ENCODE assay signal across 8 cellular contexts in genomic region chr5:163509288-163510040, GRCh38. TPM values are rescaled to one million over a fixed set of nuclear protein-coding genes. Genes with fewer than 3 reads are reported as not detected.
DNase-seq lines count a peak whose midpoint lies in the region; ATAC-seq and TF ChIP-seq lines count a peak whose summit lies in the region.

No MANE protein-coding gene starts in this region.

- ATAC-seq in GM18498 (IDR thresholded peaks at IDR 0.05; ENCODE audit: unreplicated experiment) = no peak

- in situ Hi-C loops in brain microvascular endothelial cell (cut with HindIII; ENCODE audit: low pct_ligation_motif_present, low sequenced_read_pairs) = no loop called here

- H3K27ac ChIP-seq in brain microvascular endothelial cell = peak overlapping the region; percentile 57
- peak overlapping the region; percentile 96 to 98 for H3K27ac ChIP-seq in uterus

- H3K4me1 ChIP-seq in uterus = peaks cover 6 to 9% of the 10 kb centered on the region in 2 donors

- peak; percentile 70 for DNase-seq in AG10803 (ENCODE audit: low read depth)
- DNase-seq in LHCN-M2 (ENCODE audit: low read depth) = peak; percentile 39
- peak; percentile 20 for DNase-seq in brain microvascular endothelial cell
- DNase-seq in lung microvascular endothelial cell (ENCODE audit: low read depth in 2 of 2) = peak; percentile 46 to 70
- no peak for DNase-seq in uterus
- no peak for DNase-seq in NCI-H2227 treated with DMSO at 0.1 percent for 48 hours (lab: John Stamatoyannopoulos, UW)
- no peak for DNase-seq in GOT3 (lab: John Stamatoyannopoulos, UW)

- H3K4me3 ChIP-seq in AG10803 (ENCODE audit: low read length) (peak overlapping the region; percentile 43), brain microvascular endothelial cell (ENCODE audit: low read depth, low read length) (no peak overlapping the region), uterus (peak overlapping the region in 1 of 2 donors; percentile 14)

- H3K27me3 ChIP-seq in brain microvascular endothelial cell (replicated peaks) (no peaks in the 10 kb centered on the region), uterus (no peaks in the 10 kb centered on the region)

- no peaks in the 10 kb centered on the region for H3K9me3 ChIP-seq in uterus

- TF ChIP-seq CTCF in AG10803 (conservative IDR thresholded peaks at IDR 0.05; ENCODE audit: low read length) (no peak), brain microvascular endothelial cell (IDR thresholded peaks at IDR 0.05; ENCODE audit: low read depth, low read length, missing control alignments) (no peak), uterus (IDR thresholded peaks at IDR 0.05) (no peak)

- intact Hi-C loops in uterus (cut with DNase I; ENCODE audit: low total_unique reads) = no loop called here

- TF ChIP-seq POLR2A in uterus (IDR thresholded peaks at IDR 0.05) = no peak

- H3K36me3 ChIP-seq in brain microvascular endothelial cell (replicated peaks) = peaks cover 15% of the 10 kb centered on the region
- H3K36me3 ChIP-seq in uterus = no peaks in the 10 kb centered on the region

RNA-seq across cellular contexts. Expression of gene MAT2B, which starts 4.0 kb away (rescaled TPM):
- total RNA-seq in LHCN-M2 (2014; rRNA removed) = 65.3 and 73.0 TPM in 2 replicates
- polyA plus RNA-seq in LHCN-M2 (2012) = 42.7 TPM
- 77.1 and 81.0 TPM in 2 replicates for total RNA-seq in lung microvascular endothelial cell
- 10 to 100 TPM; 40.0 to 93.1 (median 63.2) TPM for total RNA-seq in uterus

RNA-seq across cellular contexts. Expression of gene HMMR, which starts 49.0 kb away (rescaled TPM):
- total RNA-seq in LHCN-M2 (2014; rRNA removed) (110 and 127 TPM in 2 replicates), lung microvascular endothelial cell (3.2 and 14.6 TPM in 2 replicates), uterus (10 to 100 TPM in 1 of 4 donors, not detected in 3; 13.8 TPM)
- 12.6 TPM for polyA plus RNA-seq in LHCN-M2 (2012)

RNA-seq across cellular contexts. Expression of gene NUDCD2, which starts 49.6 kb away (rescaled TPM):
- 6.7 and 7.9 TPM in 2 replicates for total RNA-seq in LHCN-M2 (2014; rRNA removed)
- polyA plus RNA-seq in LHCN-M2 (2012) = 16.8 TPM
- total RNA-seq in lung microvascular endothelial cell = 3.9 and 4.2 TPM in 2 replicates
- 10 to 100 TPM in 2 of 4 donors, 1 to 10 TPM in 2; 7.6 to 24.8 (median 9.8) TPM for total RNA-seq in uterus

Comparison
In these comparisons a context has a peak if more than half of its experiments do, and no peak if none do; other contexts are left out.
1. DNase-seq: peak in AG10803 (single experiment), LHCN-M2 (single experiment), brain microvascular endothelial cell (single experiment) and lung microvascular endothelial cell (2 of 2); none in uterus (0 of 2), NCI-H2227 treated with DMSO at 0.1 percent for 48 hours (single experiment) and GOT3 (single experiment).